ENCODE assay signal across 21 cellular contexts in genomic region chr2:863732-864450, GRCh38.
"Had no signal": no experiment of that assay in that cellular context is flagged by ENCODE, and none has a peak within 500 bp of the region (broad histone marks: within the 10 kb centered on the region; RNA-seq: fewer than 3 reads in every experiment).

No MANE protein-coding gene starts in this region.

- H3K9me3 Mint-ChIP-seq: dendritic cell treated with granulocyte-macrophage colony-stimulating factor and Interleukin-4, amounts not matched to agents 40 ng/mL and 50 ng/mL, for 4 days; effector memory CD8-positive, alpha-beta T cell; nephron progenitor cell had no signal

- H3K4me1 ChIP-seq: esophagus squamous epithelium, gastroesophageal sphincter, left ventricle myocardium inferior, spleen, suprapubic skin, upper lobe of left lung had no signal

- H3K36me3 Mint-ChIP-seq: naive thymus-derived CD4-positive, alpha-beta T cell had no signal

- H3K9me3 ChIP-seq: esophagus squamous epithelium, gastroesophageal sphincter, left ventricle myocardium inferior, neutrophil, spleen, suprapubic skin, thyroid gland, upper lobe of left lung had no signal

- H3K27me3 Mint-ChIP-seq: dendritic cell treated with granulocyte-macrophage colony-stimulating factor and Interleukin-4, amounts not matched to agents 40 ng/mL and 50 ng/mL, for 4 days had no signal

- H3K4me3 ChIP-seq: esophagus squamous epithelium, gastroesophageal sphincter, left ventricle myocardium inferior, lung, spleen, suprapubic skin, thyroid gland, upper lobe of left lung had no signal

- H3K27ac Mint-ChIP-seq: dendritic cell treated with granulocyte-macrophage colony-stimulating factor and Interleukin-4, amounts not matched to agents 40 ng/mL and 50 ng/mL, for 4 days; effector memory CD8-positive, alpha-beta T cell; naive thymus-derived CD4-positive, alpha-beta T cell; nephron progenitor cell had no signal

- H3K4me3 Mint-ChIP-seq: dendritic cell treated with granulocyte-macrophage colony-stimulating factor and Interleukin-4, amounts not matched to agents 40 ng/mL and 50 ng/mL, for 4 days; effector memory CD8-positive, alpha-beta T cell; naive thymus-derived CD4-positive, alpha-beta T cell; nephron progenitor cell had no signal

- DNase-seq: effector memory CD8-positive, alpha-beta T cell; esophagus squamous epithelium; foreskin fibroblast; glutamatergic neuron; left ventricle myocardium inferior; mesenchymal stem cell; naive thymus-derived CD4-positive, alpha-beta T cell; nephron progenitor cell; spleen; stimulated activated CD4-positive, alpha-beta T cell treated with anti-CD3 and anti-CD28 coated beads, Interleukin-15, amount 100 ng/mL, for 24 hours; stimulated activated CD4-positive, alpha-beta T cell treated with anti-CD3 and anti-CD28 coated beads, Interleukin-1b, Interleukin-23, amount 100 ng/mL, for 48 hours; stimulated activated CD4-positive, alpha-beta T cell treated with anti-CD3 and anti-CD28 coated beads, Interleukin-4, amount 100 ng/mL, for 4 hours; stimulated activated naive CD4-positive, alpha-beta T cell; thyroid gland; upper lobe of left lung had no signal

- H3K27ac ChIP-seq: esophagus squamous epithelium, gastroesophageal sphincter, left ventricle myocardium inferior, neutrophil, spleen, suprapubic skin, thyroid gland, upper lobe of left lung had no signal

- H3K36me3 ChIP-seq: esophagus squamous epithelium, gastroesophageal sphincter, left ventricle myocardium inferior, neutrophil, spleen, suprapubic skin, thyroid gland, upper lobe of left lung had no signal

- ATAC-seq: effector memory CD8-positive, alpha-beta T cell; gastroesophageal sphincter; sciatic nerve had no signal
